Comparison of ENCODE assay signal across 24 cellular contexts in genomic region chr2:156598563-156598962, GRCh38.
"Had no signal": no experiment of that assay in that cellular context is flagged by ENCODE, and none has a peak within 500 bp of the region (broad histone marks: within the 10 kb centered on the region; RNA-seq: fewer than 3 reads in every experiment).

No MANE protein-coding gene starts in this region.

- H2AFZ ChIP-seq: parathyroid adenoma had no signal

- H3K9me3 ChIP-seq: ovary, psoas muscle, right lobe of liver, sigmoid colon, stomach, thoracic aorta, thyroid gland, tibial nerve, upper lobe of left lung, uterus had no signal

- H3K4me3 ChIP-seq: neural progenitor cell, ovary, psoas muscle, right lobe of liver, sigmoid colon, stomach, thoracic aorta, thyroid gland, tibial nerve, upper lobe of left lung, uterus had no signal

- H3K9ac ChIP-seq: neural progenitor cell, parathyroid adenoma had no signal

- H3K27ac ChIP-seq: neural progenitor cell, ovary, parathyroid adenoma, psoas muscle, right lobe of liver, sigmoid colon, stomach, thoracic aorta, thyroid gland, upper lobe of left lung, uterus had no signal

- ATAC-seq: natural killer cell; psoas muscle; right cardiac atrium; right lobe of liver; stimulated activated effector memory CD8-positive, alpha-beta T cell treated with anti-CD3 and anti-CD28 coated beads, Interleukin-12 subunit alpha, Interleukin-12 subunit beta, amount 100 ng/mL, for 72 hours; stimulated activated naive B cell treated with anti-CD40 and anti-IgM and Interleukin-4, amounts not matched to agents 10 μg/mL and 1 μg/mL and 100 μg/mL, for 72 hours had no signal

- FAIRE-seq: small intestine had no signal

- H3K79me2 ChIP-seq: parathyroid adenoma had no signal

- H3K4me2 ChIP-seq: neural progenitor cell had no signal

- H3K27me3 ChIP-seq: neural progenitor cell, ovary, right lobe of liver, sigmoid colon, stomach, thyroid gland, tibial nerve, upper lobe of left lung, uterus had no signal

- H3K4me1 ChIP-seq: parathyroid adenoma, psoas muscle, right lobe of liver, sigmoid colon, stomach, thyroid gland, upper lobe of left lung, uterus had no signal

- DNase-seq: natural killer cell; occipital lobe; ovary; posterior cingulate gyrus; psoas muscle; right cardiac atrium; right lobe of liver; sigmoid colon; small intestine; stimulated activated CD4-positive, alpha-beta T cell treated with anti-CD3 and anti-CD28 coated beads, Interleukin-15, amount 100 ng/mL, for 24 hours; stimulated activated CD4-positive, alpha-beta T cell treated with anti-CD3 and anti-CD28 coated beads, Interleukin-2, amount 100 ng/mL, for 24 hours; stimulated activated CD4-positive, alpha-beta T cell treated with anti-CD3 and anti-CD28 coated beads, Interleukin-2, amount 100 ng/mL, for 48 hours; stimulated activated CD4-positive, alpha-beta T cell treated with anti-CD3 and anti-CD28 coated beads, Interleukin-4, amount 100 ng/mL, for 24 hours; stimulated activated naive B cell treated with anti-CD40 and anti-IgM and Interleukin-4, amounts not matched to agents 10 μg/mL and 1 μg/mL and 100 μg/mL, for 72 hours; stimulated activated naive CD4-positive, alpha-beta T cell treated with Interleukin-2 at 50 U/mL for 16 hours; stomach; thyroid gland; upper lobe of left lung; uterus had no signal

- H3K36me3 ChIP-seq: neural progenitor cell, ovary, right lobe of liver, sigmoid colon, stomach, thoracic aorta, thyroid gland, tibial nerve, upper lobe of left lung, uterus had no signal
